In the genomic region with DNA sequence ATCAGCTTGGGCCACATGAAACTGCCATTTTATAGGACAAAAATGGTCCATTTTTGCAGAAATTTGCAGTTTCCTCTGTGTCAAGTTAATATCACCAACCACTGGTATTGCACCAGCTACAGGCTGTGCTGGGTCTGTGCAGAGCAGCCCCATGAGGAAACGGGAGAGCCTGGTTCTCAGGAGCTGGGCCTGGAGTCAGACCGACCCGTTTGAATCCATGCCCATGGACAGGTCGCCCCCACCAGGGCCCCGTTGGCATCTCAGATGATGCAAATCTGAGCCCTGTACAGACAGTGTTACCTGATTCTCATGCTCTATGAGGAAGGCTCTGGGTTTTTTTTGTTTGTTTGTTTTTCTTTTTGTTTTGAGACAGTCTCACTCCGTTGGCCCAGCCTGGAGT, we compare ENCODE assay signal across 21 cellular contexts. TPM values are rescaled to one million over a fixed set of nuclear protein-coding genes. Genes with fewer than 3 reads are reported as not detected.
A peak's percentile ranks its signal among the peaks of the same experiment; 100 is the strongest.
DNase-seq lines count a peak whose midpoint lies in the region; ATAC-seq and TF ChIP-seq lines count a peak whose summit lies in the region.
"Had no signal": no experiment of that assay in that cellular context is flagged by ENCODE, and none has a peak within 500 bp of the region (broad histone marks: within the 10 kb centered on the region; RNA-seq: fewer than 3 reads in every experiment).

No MANE protein-coding gene starts in this region.

- POLR2A ChIA-PET in HEK293 (lab: Yijun Ruan, JAX): no interaction called here

- no peaks in the 10 kb centered on the region for H3K27me3 ChIP-seq in DND-41 (ENCODE audit: insufficient read depth, low read length, poor library complexity)
- no peaks in the 10 kb centered on the region for H3K27me3 ChIP-seq in kidney epithelial cell (ENCODE audit: control insufficient read depth, insufficient read depth, low read length)
- H3K27me3 ChIP-seq: sigmoid colon had no signal

- no peaks in the 10 kb centered on the region for H4K20me1 ChIP-seq in DND-41 (ENCODE audit: insufficient read depth, low read length)

- no peaks in the 10 kb centered on the region for H3K79me2 ChIP-seq in DND-41 (ENCODE audit: insufficient read depth, low read length)

- H3K9me3 ChIP-seq in DND-41 (ENCODE audit: insufficient read depth, low read length, severe bottlenecking) (no peaks in the 10 kb centered on the region), HEK293 (ENCODE audit: control insufficient read depth, insufficient read depth, low read depth, low read length) (no peaks in the 10 kb centered on the region)
- H3K9me3 ChIP-seq: sigmoid colon had no signal

- ATAC-seq in DND-41 (ENCODE audit: insufficient read depth, low read depth) (no peak), SK-N-SH treated with all-trans-retinoic acid at 6 μM for 48 hours (peak; percentile 33; the same call in 2 of the 3 replicates), HG03521 (IDR thresholded peaks at IDR 0.05; ENCODE audit: unreplicated experiment) (no peak)
- ATAC-seq: left cardiac atrium had no signal

- H3K36me3 ChIP-seq in DND-41 (ENCODE audit: insufficient read depth, low read length) (no peaks in the 10 kb centered on the region), HEK293 (ENCODE audit: control insufficient read depth in 2 of 2, insufficient read depth in 1 of 2, low read length in 2 of 2) (no peaks in the 10 kb centered on the region), kidney epithelial cell (ENCODE audit: control insufficient read depth, insufficient read depth, low read length) (no peaks in the 10 kb centered on the region)

- CTCF ChIA-PET in HEK293 (lab: Yijun Ruan, JAX): interaction anchor here (1.0 to 1.1 kb wide), 2 partner anchors 21 to 112 kb away, joined by 3 to 4 read pairs; no protein-coding TSS in a partner anchor

- no peak overlapping the region for H2AFZ ChIP-seq in DND-41 (ENCODE audit: low read depth, low read length)

- H3K4me3 ChIP-seq in DND-41 (ENCODE audit: low read depth in 1 of 2, low read length in 2 of 2) (no peak overlapping the region), HEK293 (ENCODE audit: low read depth, low read length) (no peak overlapping the region), kidney epithelial cell (ENCODE audit: low read depth, low read length) (no peak overlapping the region)
- H3K4me3 ChIP-seq: sigmoid colon, SK-N-MC had no signal

- DNase-seq in DND-41 (no peak), kidney epithelial cell (ENCODE audit: low read depth) (no peak), SHP77 treated with DMSO at 0.1 percent for 48 hours (lab: John Stamatoyannopoulos, UW) (no peak), AML-193 (lab: John Stamatoyannopoulos, UW) (no peak), C1 segment of cervical spinal cord (lab: John Stamatoyannopoulos, UW) (no peak)
- DNase-seq: activated CD8-positive, alpha-beta memory T cell treated with anti-CD3 and anti-CD28 coated beads for 24 hours; caudate nucleus; effector CD8-positive, alpha-beta T cell; hippocampal formation; left cardiac atrium; NCI-H1417 treated with DMSO at 0.1 percent for 48 hours; nucleus accumbens; sigmoid colon; stimulated activated CD4-positive, alpha-beta T cell treated with anti-CD3 and anti-CD28 coated beads, Interleukin-2, amount 100 ng/mL, for 48 hours had no signal

- H3K9ac ChIP-seq in DND-41 (ENCODE audit: low read depth, low read length): no peak overlapping the region
- H3K9ac ChIP-seq: KMS-11 had no signal

- H3K4me1 ChIP-seq in DND-41 (ENCODE audit: insufficient read depth, low read length) (no peaks in the 10 kb centered on the region), HEK293 (ENCODE audit: control insufficient read depth, insufficient read depth, low read length) (no peaks in the 10 kb centered on the region)
- H3K4me1 ChIP-seq: sigmoid colon had no signal

- no peak overlapping the region for H3K4me2 ChIP-seq in DND-41 (ENCODE audit: insufficient read depth, low read length)
- H3K4me2 ChIP-seq: KMS-11 had no signal

- H3K27ac ChIP-seq in DND-41 (ENCODE audit: low read length): no peak overlapping the region
- no peak overlapping the region for H3K27ac ChIP-seq in HEK293 (ENCODE audit: extremely low read depth, low read depth, low read length)
- H3K27ac ChIP-seq: KMS-11, sigmoid colon, SK-N-MC had no signal

- peak; percentile 29 for TF ChIP-seq CTCF in DND-41 (IDR thresholded peaks at IDR 0.05; ENCODE audit: borderline replicate concordance, extremely low read depth, low read length, poor library complexity, severe bottlenecking)
- TF ChIP-seq CTCF in HEK293 (tag by site-specific recombination; IDR thresholded peaks at IDR 0.05): peak; percentile 35; the same call in 1 of the 2 replicates
- TF ChIP-seq CTCF in kidney epithelial cell (IDR thresholded peaks at IDR 0.05; ENCODE audit: insufficient read depth, low read length, poor library complexity, severe bottlenecking): peak; percentile 21

TF ChIP-seq in HEK293, 187 proteins besides CTCF, POLR2A, EP300 and RAD21 (continues in another document):
- TF ChIP-seq ZNF585B (tag by site-specific recombination; IDR thresholded peaks at IDR 0.05) (no peak), HOXC10 (CRISPR knock-in tag; IDR thresholded peaks at IDR 0.05) (no peak)
- TF ChIP-seq, protein P1, sequence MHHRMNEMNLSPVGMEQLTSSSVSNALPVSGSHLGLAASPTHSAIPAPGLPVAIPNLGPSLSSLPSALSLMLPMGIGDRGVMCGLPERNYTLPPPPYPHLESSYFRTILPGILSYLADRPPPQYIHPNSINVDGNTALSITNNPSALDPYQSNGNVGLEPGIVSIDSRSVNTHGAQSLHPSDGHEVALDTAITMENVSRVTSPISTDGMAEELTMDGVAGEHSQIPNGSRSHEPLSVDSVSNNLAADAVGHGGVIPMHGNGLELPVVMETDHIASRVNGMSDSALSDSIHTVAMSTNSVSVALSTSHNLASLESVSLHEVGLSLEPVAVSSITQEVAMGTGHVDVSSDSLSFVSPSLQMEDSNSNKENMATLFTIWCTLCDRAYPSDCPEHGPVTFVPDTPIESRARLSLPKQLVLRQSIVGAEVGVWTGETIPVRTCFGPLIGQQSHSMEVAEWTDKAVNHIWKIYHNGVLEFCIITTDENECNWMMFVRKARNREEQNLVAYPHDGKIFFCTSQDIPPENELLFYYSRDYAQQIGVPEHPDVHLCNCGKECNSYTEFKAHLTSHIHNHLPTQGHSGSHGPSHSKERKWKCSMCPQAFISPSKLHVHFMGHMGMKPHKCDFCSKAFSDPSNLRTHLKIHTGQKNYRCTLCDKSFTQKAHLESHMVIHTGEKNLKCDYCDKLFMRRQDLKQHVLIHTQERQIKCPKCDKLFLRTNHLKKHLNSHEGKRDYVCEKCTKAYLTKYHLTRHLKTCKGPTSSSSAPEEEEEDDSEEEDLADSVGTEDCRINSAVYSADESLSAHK (tag by site-specific recombination; IDR thresholded peaks at IDR 0.05): 0 out of 2 replicates have a peak, but pooled peaks have one; percentile 18

TF ChIP-seq in SK-N-SH treated with all-trans-retinoic acid at 6 μM for 48 hours, 23 proteins besides CTCF, POLR2A, EP300 and RAD21 (continues in another document):
- TF ChIP-seq RARB (CRISPR knock-in tag; IDR thresholded peaks at IDR 0.05): no peak
- no peak for TF ChIP-seq SNAI2 (CRISPR knock-in tag; IDR thresholded peaks at IDR 0.05)
- TF ChIP-seq, protein P2, sequence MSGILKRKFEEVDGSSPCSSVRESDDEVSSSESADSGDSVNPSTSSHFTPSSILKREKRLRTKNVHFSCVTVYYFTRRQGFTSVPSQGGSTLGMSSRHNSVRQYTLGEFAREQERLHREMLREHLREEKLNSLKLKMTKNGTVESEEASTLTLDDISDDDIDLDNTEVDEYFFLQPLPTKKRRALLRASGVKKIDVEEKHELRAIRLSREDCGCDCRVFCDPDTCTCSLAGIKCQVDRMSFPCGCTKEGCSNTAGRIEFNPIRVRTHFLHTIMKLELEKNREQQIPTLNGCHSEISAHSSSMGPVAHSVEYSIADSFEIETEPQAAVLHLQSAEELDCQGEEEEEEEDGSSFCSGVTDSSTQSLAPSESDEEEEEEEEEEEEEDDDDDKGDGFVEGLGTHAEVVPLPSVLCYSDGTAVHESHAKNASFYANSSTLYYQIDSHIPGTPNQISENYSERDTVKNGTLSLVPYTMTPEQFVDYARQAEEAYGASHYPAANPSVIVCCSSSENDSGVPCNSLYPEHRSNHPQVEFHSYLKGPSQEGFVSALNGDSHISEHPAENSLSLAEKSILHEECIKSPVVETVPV (CRISPR knock-in tag; IDR thresholded peaks at IDR 0.05): no peak
- TF ChIP-seq, protein P3, sequence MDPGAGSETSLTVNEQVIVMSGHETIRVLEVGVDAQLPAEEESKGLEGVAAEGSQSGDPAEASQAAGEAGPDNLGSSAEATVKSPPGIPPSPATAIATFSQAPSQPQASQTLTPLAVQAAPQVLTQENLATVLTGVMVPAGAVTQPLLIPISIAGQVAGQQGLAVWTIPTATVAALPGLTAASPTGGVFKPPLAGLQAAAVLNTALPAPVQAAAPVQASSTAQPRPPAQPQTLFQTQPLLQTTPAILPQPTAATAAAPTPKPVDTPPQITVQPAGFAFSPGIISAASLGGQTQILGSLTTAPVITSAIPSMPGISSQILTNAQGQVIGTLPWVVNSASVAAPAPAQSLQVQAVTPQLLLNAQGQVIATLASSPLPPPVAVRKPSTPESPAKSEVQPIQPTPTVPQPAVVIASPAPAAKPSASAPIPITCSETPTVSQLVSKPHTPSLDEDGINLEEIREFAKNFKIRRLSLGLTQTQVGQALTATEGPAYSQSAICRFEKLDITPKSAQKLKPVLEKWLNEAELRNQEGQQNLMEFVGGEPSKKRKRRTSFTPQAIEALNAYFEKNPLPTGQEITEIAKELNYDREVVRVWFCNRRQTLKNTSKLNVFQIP (CRISPR knock-in tag; IDR thresholded peaks at IDR 0.05; ENCODE audit: borderline replicate concordance, low read depth): no peak
- TF ChIP-seq ZFP3 (CRISPR knock-in tag; IDR thresholded peaks at IDR 0.05): no peak
- TF ChIP-seq OSR1 (CRISPR knock-in tag; IDR thresholded peaks at IDR 0.05): no peak
- no peak for TF ChIP-seq ZC3H10 (CRISPR knock-in tag; IDR thresholded peaks at IDR 0.05)
- TF ChIP-seq TCF4 (CRISPR knock-in tag; IDR thresholded peaks at IDR 0.05; ENCODE audit: borderline replicate concordance): no peak
- TF ChIP-seq CSDC2 (CRISPR knock-in tag; IDR thresholded peaks at IDR 0.05): no peak
- TF ChIP-seq, protein P4, sequence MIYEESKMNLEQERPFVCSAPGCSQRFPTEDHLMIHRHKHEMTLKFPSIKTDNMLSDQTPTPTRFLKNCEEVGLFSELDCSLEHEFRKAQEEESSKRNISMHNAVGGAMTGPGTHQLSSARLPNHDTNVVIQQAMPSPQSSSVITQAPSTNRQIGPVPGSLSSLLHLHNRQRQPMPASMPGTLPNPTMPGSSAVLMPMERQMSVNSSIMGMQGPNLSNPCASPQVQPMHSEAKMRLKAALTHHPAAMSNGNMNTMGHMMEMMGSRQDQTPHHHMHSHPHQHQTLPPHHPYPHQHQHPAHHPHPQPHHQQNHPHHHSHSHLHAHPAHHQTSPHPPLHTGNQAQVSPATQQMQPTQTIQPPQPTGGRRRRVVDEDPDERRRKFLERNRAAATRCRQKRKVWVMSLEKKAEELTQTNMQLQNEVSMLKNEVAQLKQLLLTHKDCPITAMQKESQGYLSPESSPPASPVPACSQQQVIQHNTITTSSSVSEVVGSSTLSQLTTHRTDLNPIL (CRISPR knock-in tag; IDR thresholded peaks at IDR 0.05; ENCODE audit: low read depth): no peak

RNA-seq across cellular contexts. Expression of a gene that starts 9.8 kb away (rescaled TPM):
- 3.7 and 5.8 TPM in 2 replicates for total RNA-seq in kidney epithelial cell
- total RNA-seq: activated T-helper 2 cell treated with anti-CD3 and anti-CD28 coated beads, Interferon-gamma antibody, Interleukin-2, Interleukin-4, amounts not matched to agents 10 μg/mL and 5 μg/mL and 100 μg/mL, durations not matched to agents 14 hours and 24 hours and 36 hours; B cell had no signal

RNA-seq across cellular contexts. Expression of a gene that starts 18.1 kb away (rescaled TPM):
- 2.5 and 4.0 TPM in 2 replicates for total RNA-seq in kidney epithelial cell
- total RNA-seq: activated T-helper 2 cell treated with anti-CD3 and anti-CD28 coated beads, Interferon-gamma antibody, Interleukin-2, Interleukin-4, amounts not matched to agents 10 μg/mL and 5 μg/mL and 100 μg/mL, durations not matched to agents 14 hours and 24 hours and 36 hours; B cell had no signal

RNA-seq across cellular contexts. Expression of a gene that starts 35.3 kb away (rescaled TPM):
- 93.9 and 99.0 TPM in 2 replicates for total RNA-seq in kidney epithelial cell

RNA-seq across cellular contexts. Expression of a gene that starts 50.6 kb away (rescaled TPM):
- 6.5 and 6.7 TPM in 2 replicates for total RNA-seq in kidney epithelial cell

RNA-seq across cellular contexts. Expression of a gene that starts 50.9 kb away (rescaled TPM):
- total RNA-seq in kidney epithelial cell: 0.08 TPM in 1 of 2 replicates, not detected in the other
- total RNA-seq: activated T-helper 2 cell treated with anti-CD3 and anti-CD28 coated beads, Interferon-gamma antibody, Interleukin-2, Interleukin-4, amounts not matched to agents 10 μg/mL and 5 μg/mL and 100 μg/mL, durations not matched to agents 14 hours and 24 hours and 36 hours; B cell; left cardiac atrium; sigmoid colon had no signal
